ENCODE assay signal across 23 cellular contexts in genomic region chr5:135761746-135762145, GRCh38.
DNase-seq lines count a peak whose midpoint lies in the region; ATAC-seq lines count a peak whose summit lies in the region.
"Had no signal": no experiment of that assay in that cellular context is flagged by ENCODE, and none has a peak within 500 bp of the region (broad histone marks: within the 10 kb centered on the region; RNA-seq: fewer than 3 reads in every experiment).

No MANE protein-coding gene starts in this region.

- peak; percentile 97 for DNase-seq in DMS 273 (lab: John Stamatoyannopoulos, UW; ENCODE audit: unreplicated experiment)
- DNase-seq in NCI-H1694 treated with DMSO at 0.1 percent for 48 hours (lab: John Stamatoyannopoulos, UW): peak; percentile 86
- DNase-seq in SJCRH30: peak; percentile 56 to 66
- DNase-seq in middle frontal gyrus (ENCODE audit: extremely low spot score, low spot score): peak; percentile 8
- no peak for DNase-seq in HAP-1 (ENCODE audit: low spot score in 2 of 2)
- no peak for DNase-seq in NCI-H774 (lab: John Stamatoyannopoulos, UW)
- DNase-seq: AML-193; C1 segment of cervical spinal cord; CD8-positive, alpha-beta T cell; DMS53; EL; GF-D8; Kasumi-1; NCI-H187 treated with DMSO at 0.1 percent for 48 hours; NCI-H2107; NCI-H2227 treated with DMSO at 0.1 percent for 48 hours; NCI-H510A; PC-3; SHP77; SW 1271; T-helper 17 cell had no signal

- H3K9me3 ChIP-seq in SJCRH30 (replicated peaks) (peaks cover 4% of the 10 kb centered on the region; the same call in 1 of the 2 replicates), HAP-1 (no peaks in the 10 kb centered on the region)

- peaks cover 3% of the 10 kb centered on the region; the same call in 1 of the 2 replicates for H3K4me1 ChIP-seq in SJCRH30
- no peaks in the 10 kb centered on the region for H3K4me1 ChIP-seq in HAP-1

- H3K36me3 ChIP-seq in SJCRH30 (no peaks in the 10 kb centered on the region), HAP-1 (replicated peaks) (no peaks in the 10 kb centered on the region)

- H3K4me3 ChIP-seq in SJCRH30 (no peak overlapping the region), HAP-1 (no peak overlapping the region)
- H3K4me3 ChIP-seq: SK-N-MC had no signal

- in situ Hi-C loops in HAP-1 (cut with MboI; ENCODE audit: low sequenced_read_pairs): no loop called here

- H3K27me3 ChIP-seq in SJCRH30: peaks cover 3% of the 10 kb centered on the region; the same call in 1 of the 2 replicates
- H3K27me3 ChIP-seq in HAP-1 (ENCODE audit: low read depth): peaks cover 6% of the 10 kb centered on the region; the same call in 1 of the 2 replicates

- no peak overlapping the region for H3K27ac ChIP-seq in SJCRH30
- H3K27ac ChIP-seq: SK-N-MC had no signal

- no peak for ATAC-seq in GM18858 (IDR thresholded peaks at IDR 0.05; ENCODE audit: unreplicated experiment)
- ATAC-seq: CD8-positive, alpha-beta T cell; PC-3; T-helper 17 cell had no signal

Comparison
In these comparisons a context has a peak if more than half of its experiments do, and no peak if none do; other contexts are left out.
1. DNase-seq: peak in DMS 273 (single experiment), NCI-H1694 treated with DMSO at 0.1 percent for 48 hours (single experiment), SJCRH30 (2 of 2) and middle frontal gyrus (single experiment); none in HAP-1 (0 of 2) and NCI-H774 (single experiment).